ENCODE assay signal across 13 cellular contexts in the genomic region with DNA sequence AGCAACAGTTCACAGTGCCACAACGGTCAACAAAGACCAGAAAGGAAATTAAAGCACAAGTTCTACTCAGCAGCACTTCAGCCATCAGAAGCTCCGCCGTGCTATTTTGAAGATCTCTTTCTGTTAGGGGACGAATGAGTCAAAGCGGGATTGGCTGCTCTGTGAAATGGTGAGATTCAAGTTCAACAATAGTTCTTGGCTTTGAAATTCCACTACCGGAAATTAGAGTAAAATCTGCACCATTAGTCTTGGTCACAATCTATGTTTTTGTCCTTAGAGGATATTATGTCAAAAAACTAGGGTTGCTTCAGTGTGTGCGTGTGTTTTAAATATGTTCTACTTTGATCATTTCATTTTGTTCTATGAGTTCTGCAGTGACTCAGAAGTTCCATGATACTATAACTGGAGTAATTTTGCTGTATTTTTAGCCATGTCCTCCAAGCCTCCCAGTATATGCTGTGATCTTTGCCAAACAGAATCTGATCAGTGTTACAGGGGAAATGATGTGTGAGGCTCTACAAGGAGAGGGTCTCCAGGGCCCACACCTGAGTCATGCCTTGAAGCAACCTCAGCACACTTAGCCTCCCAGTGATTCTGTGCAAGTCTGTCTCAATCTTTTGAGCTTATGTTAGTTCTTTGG. TPM values are rescaled to one million over a fixed set of nuclear protein-coding genes. Genes with fewer than 3 reads are reported as not detected.
A peak's percentile ranks its signal among the peaks of the same experiment; 100 is the strongest.
DNase-seq lines count a peak whose midpoint lies in the region; ATAC-seq and TF ChIP-seq lines count a peak whose summit lies in the region.
"Had no signal": no experiment of that assay in that cellular context is flagged by ENCODE, and none has a peak within 500 bp of the region (broad histone marks: within the 10 kb centered on the region; RNA-seq: fewer than 3 reads in every experiment).

No MANE protein-coding gene starts in this region.

- no peak for TF ChIP-seq CTCF in natural killer cell (IDR thresholded peaks at IDR 0.05)

- H3K9me3 Mint-ChIP-seq in natural killer cell treated with Interleukin-12 subunit alpha and Interleukin-12 subunit beta and Interleukin-15 and Interleukin-18, amount 100 ng/mL, for 72 hours = no peaks in the 10 kb centered on the region
- H3K9me3 Mint-ChIP-seq in natural killer cell = no peaks in the 10 kb centered on the region

- peak overlapping the region; percentile 83 to 88 for H3K27ac Mint-ChIP-seq in natural killer cell treated with Interleukin-12 subunit alpha and Interleukin-12 subunit beta and Interleukin-15 and Interleukin-18, amount 100 ng/mL, for 72 hours
- H3K27ac Mint-ChIP-seq in natural killer cell (no peak overlapping the region), T-helper 17 cell (no peak overlapping the region)

- 76% methylated on average over 7 of the region's 7 CpGs for whole genome bisulfite sequencing in right cardiac atrium

- H3K9me3 ChIP-seq in T-helper 17 cell (ENCODE audit: control insufficient read depth, low read length, poor library complexity, severe bottlenecking) (no peaks in the 10 kb centered on the region), right cardiac atrium (ENCODE audit: control insufficient read depth, low read length) (no peaks in the 10 kb centered on the region)
- H3K9me3 ChIP-seq: sigmoid colon had no signal

- peaks cover 3 to 12% of the 10 kb centered on the region in 2 donors for H3K27me3 Mint-ChIP-seq in natural killer cell treated with Interleukin-12 subunit alpha and Interleukin-12 subunit beta and Interleukin-15 and Interleukin-18, amount 100 ng/mL, for 72 hours
- H3K27me3 Mint-ChIP-seq in natural killer cell (ENCODE audit: low read depth in 2 of 2) (peaks cover under 1 to 18% of the 10 kb centered on the region in 2 donors), T-helper 17 cell (peaks cover 38% of the 10 kb centered on the region)

- DNase-seq in natural killer cell treated with Interleukin-12 subunit alpha and Interleukin-12 subunit beta and Interleukin-15 and Interleukin-18, amount 100 ng/mL, for 72 hours (ENCODE audit: low spot score) = no peak
- DNase-seq in natural killer cell (no peak), T-helper 17 cell (no peak), right cardiac atrium (no peak), hypothalamus (lab: John Stamatoyannopoulos, UW) (no peak), NCI-H146 treated with DMSO at 0.1 percent for 48 hours (lab: John Stamatoyannopoulos, UW; ENCODE audit: unreplicated experiment) (no peak)
- DNase-seq: AML-193, NCI-H1694, sigmoid colon had no signal

- no peaks in the 10 kb centered on the region for H3K27me3 ChIP-seq in right cardiac atrium (ENCODE audit: control insufficient read depth, insufficient read depth)

- H3K4me3 Mint-ChIP-seq in natural killer cell treated with Interleukin-12 subunit alpha and Interleukin-12 subunit beta and Interleukin-15 and Interleukin-18, amount 100 ng/mL, for 72 hours = peak overlapping the region; percentile 80
- H3K4me3 Mint-ChIP-seq in natural killer cell = no peak overlapping the region
- H3K4me3 Mint-ChIP-seq in T-helper 17 cell = peak overlapping the region; percentile 7

- peaks cover 23 to 24% of the 10 kb centered on the region in 2 donors for H3K4me1 Mint-ChIP-seq in natural killer cell treated with Interleukin-12 subunit alpha and Interleukin-12 subunit beta and Interleukin-15 and Interleukin-18, amount 100 ng/mL, for 72 hours (ENCODE audit: low read depth in 2 of 2)
- peaks cover 17 to 25% of the 10 kb centered on the region in 2 donors for H3K4me1 Mint-ChIP-seq in natural killer cell
- peaks cover 11% of the 10 kb centered on the region for H3K4me1 Mint-ChIP-seq in T-helper 17 cell

- H3K4me1 ChIP-seq in right cardiac atrium (ENCODE audit: control insufficient read depth, insufficient read depth, low read length) = no peaks in the 10 kb centered on the region
- H3K4me1 ChIP-seq: sigmoid colon had no signal

- H3K36me3 Mint-ChIP-seq in natural killer cell treated with Interleukin-12 subunit alpha and Interleukin-12 subunit beta and Interleukin-15 and Interleukin-18, amount 100 ng/mL, for 72 hours = no peaks in the 10 kb centered on the region
- no peaks in the 10 kb centered on the region for H3K36me3 Mint-ChIP-seq in natural killer cell
- H3K36me3 Mint-ChIP-seq in T-helper 17 cell (ENCODE audit: low read depth) = no peaks in the 10 kb centered on the region

- peak in 1 of 2 donors; percentile 68 for ATAC-seq in natural killer cell treated with Interleukin-12 subunit alpha and Interleukin-12 subunit beta and Interleukin-15 and Interleukin-18, amount 100 ng/mL, for 72 hours
- no peak for ATAC-seq in natural killer cell
- no peak for ATAC-seq in T-helper 17 cell
- peak; percentile 64 for ATAC-seq in right cardiac atrium
- ATAC-seq in HG02970 (IDR thresholded peaks at IDR 0.05; ENCODE audit: low FRiP score, unreplicated experiment) = no peak
- no peak for ATAC-seq in GM21825 (IDR thresholded peaks at IDR 0.05; ENCODE audit: unreplicated experiment)

- H3K4me3 ChIP-seq in right cardiac atrium (ENCODE audit: low read length) = no peak overlapping the region
- H3K4me3 ChIP-seq: sigmoid colon had no signal

- intact Hi-C loops in natural killer cell (cut with micrococcal nuclease) (no loop called here), right cardiac atrium (cut with DNase I) (no loop called here)

- peak overlapping the region; percentile 58 for H3K27ac ChIP-seq in right cardiac atrium (ENCODE audit: low read length)

RNA-seq across cellular contexts. Expression of a gene that starts 22.6 kb away (rescaled TPM):
- total RNA-seq in natural killer cell treated with Interleukin-12 subunit alpha and Interleukin-12 subunit beta and Interleukin-15 and Interleukin-18, amount 100 ng/mL, for 72 hours = not detected
- total RNA-seq in natural killer cell (not detected), T-helper 17 cell (not detected), right cardiac atrium (not detected)
- not detected for polyA plus RNA-seq in right cardiac atrium
- total RNA-seq: H4, mesenteric fat pad, sigmoid colon had no signal
- polyA plus RNA-seq: sigmoid colon had no signal

Comparison
In these comparisons a context has a peak if more than half of its experiments do, and no peak if none do; other contexts are left out.
1. H3K27ac Mint-ChIP-seq: peak in natural killer cell treated with Interleukin-12 subunit alpha and Interleukin-12 subunit beta and Interleukin-15 and Interleukin-18, amount 100 ng/mL, for 72 hours (2 of 2); none in natural killer cell (0 of 2) and T-helper 17 cell (single experiment).
2. ATAC-seq: peak in right cardiac atrium (2 of 2); none in natural killer cell (0 of 3), T-helper 17 cell (single experiment), HG02970 (single experiment) and GM21825 (single experiment).